ENCODE assay signal across 1 cellular context in the genomic region with DNA sequence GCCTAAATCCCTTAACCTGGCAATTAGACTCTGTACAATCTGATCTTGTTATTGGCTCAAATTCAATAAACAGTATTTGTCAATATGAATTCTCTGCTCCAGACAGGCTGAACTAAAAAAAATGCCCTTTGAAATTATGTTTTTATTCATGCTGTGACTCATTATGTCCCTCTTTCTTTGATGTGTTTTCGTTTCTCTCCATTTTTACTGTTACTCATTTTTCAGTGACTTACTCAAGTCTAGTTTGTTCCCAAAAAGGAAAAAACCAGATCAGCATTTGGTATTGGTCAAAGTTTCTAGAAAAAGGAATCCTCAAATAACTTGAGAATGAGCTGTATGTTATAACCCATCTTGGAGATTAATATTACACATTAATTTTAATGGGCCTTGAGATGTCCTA.
TF ChIP-seq lines count a peak whose summit lies in the region.

No MANE protein-coding gene starts in this region.

TF ChIP-seq in GM12878, 131 proteins besides CTCF, POLR2A, EP300 and RAD21 (continued from another document):
- TF ChIP-seq SMC3 (IDR thresholded peaks at IDR 0.05; ENCODE audit: borderline replicate concordance, low read length) (no peak), NRF1 (conservative IDR thresholded peaks at IDR 0.05; ENCODE audit: low read depth, low read length) (no peak), MEF2B (IDR thresholded peaks at IDR 0.05; ENCODE audit: partially characterized antibody, poor library complexity, severe bottlenecking) (no peak), HCFC1 (IDR thresholded peaks at IDR 0.05; ENCODE audit: low read length) (no peak), TARDBP (IDR thresholded peaks at IDR 0.05; ENCODE audit: borderline replicate concordance) (no peak), HDGF (IDR thresholded peaks at IDR 0.05) (no peak), SP1 (IDR thresholded peaks at IDR 0.05; ENCODE audit: low read depth, low read length) (no peak), SMARCA5 (IDR thresholded peaks at IDR 0.05) (no peak), POU2F2 (IDR thresholded peaks at IDR 0.05; ENCODE audit: borderline replicate concordance, low read depth, low read length) (no peak), MTA3 (IDR thresholded peaks at IDR 0.05; ENCODE audit: borderline replicate concordance, low read length) (no peak)
- TF ChIP-seq, protein P1, sequence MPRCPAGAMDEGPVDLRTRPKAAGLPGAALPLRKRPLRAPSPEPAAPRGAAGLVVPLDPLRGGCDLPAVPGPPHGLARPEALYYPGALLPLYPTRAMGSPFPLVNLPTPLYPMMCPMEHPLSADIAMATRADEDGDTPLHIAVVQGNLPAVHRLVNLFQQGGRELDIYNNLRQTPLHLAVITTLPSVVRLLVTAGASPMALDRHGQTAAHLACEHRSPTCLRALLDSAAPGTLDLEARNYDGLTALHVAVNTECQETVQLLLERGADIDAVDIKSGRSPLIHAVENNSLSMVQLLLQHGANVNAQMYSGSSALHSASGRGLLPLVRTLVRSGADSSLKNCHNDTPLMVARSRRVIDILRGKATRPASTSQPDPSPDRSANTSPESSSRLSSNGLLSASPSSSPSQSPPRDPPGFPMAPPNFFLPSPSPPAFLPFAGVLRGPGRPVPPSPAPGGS (IDR thresholded peaks at IDR 0.05; ENCODE audit: borderline replicate concordance, insufficient read depth, low read depth, low read length, poor library complexity, severe bottlenecking): no peak
- TF ChIP-seq, protein P2, sequence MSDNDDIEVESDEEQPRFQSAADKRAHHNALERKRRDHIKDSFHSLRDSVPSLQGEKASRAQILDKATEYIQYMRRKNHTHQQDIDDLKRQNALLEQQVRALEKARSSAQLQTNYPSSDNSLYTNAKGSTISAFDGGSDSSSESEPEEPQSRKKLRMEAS (IDR thresholded peaks at IDR 0.05; ENCODE audit: low read depth, low read length): no peak
- TF ChIP-seq, protein P3, sequence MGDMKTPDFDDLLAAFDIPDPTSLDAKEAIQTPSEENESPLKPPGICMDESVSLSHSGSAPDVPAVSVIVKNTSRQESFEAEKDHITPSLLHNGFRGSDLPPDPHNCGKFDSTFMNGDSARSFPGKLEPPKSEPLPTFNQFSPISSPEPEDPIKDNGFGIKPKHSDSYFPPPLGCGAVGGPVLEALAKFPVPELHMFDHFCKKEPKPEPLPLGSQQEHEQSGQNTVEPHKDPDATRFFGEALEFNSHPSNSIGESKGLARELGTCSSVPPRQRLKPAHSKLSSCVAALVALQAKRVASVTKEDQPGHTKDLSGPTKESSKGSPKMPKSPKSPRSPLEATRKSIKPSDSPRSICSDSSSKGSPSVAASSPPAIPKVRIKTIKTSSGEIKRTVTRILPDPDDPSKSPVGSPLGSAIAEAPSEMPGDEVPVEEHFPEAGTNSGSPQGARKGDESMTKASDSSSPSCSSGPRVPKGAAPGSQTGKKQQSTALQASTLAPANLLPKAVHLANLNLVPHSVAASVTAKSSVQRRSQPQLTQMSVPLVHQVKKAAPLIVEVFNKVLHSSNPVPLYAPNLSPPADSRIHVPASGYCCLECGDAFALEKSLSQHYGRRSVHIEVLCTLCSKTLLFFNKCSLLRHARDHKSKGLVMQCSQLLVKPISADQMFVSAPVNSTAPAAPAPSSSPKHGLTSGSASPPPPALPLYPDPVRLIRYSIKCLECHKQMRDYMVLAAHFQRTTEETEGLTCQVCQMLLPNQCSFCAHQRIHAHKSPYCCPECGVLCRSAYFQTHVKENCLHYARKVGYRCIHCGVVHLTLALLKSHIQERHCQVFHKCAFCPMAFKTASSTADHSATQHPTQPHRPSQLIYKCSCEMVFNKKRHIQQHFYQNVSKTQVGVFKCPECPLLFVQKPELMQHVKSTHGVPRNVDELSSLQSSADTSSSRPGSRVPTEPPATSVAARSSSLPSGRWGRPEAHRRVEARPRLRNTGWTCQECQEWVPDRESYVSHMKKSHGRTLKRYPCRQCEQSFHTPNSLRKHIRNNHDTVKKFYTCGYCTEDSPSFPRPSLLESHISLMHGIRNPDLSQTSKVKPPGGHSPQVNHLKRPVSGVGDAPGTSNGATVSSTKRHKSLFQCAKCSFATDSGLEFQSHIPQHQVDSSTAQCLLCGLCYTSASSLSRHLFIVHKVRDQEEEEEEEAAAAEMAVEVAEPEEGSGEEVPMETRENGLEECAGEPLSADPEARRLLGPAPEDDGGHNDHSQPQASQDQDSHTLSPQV (IDR thresholded peaks at IDR 0.05): no peak
